ENCODE assay signal across 8 cellular contexts in the genomic region with DNA sequence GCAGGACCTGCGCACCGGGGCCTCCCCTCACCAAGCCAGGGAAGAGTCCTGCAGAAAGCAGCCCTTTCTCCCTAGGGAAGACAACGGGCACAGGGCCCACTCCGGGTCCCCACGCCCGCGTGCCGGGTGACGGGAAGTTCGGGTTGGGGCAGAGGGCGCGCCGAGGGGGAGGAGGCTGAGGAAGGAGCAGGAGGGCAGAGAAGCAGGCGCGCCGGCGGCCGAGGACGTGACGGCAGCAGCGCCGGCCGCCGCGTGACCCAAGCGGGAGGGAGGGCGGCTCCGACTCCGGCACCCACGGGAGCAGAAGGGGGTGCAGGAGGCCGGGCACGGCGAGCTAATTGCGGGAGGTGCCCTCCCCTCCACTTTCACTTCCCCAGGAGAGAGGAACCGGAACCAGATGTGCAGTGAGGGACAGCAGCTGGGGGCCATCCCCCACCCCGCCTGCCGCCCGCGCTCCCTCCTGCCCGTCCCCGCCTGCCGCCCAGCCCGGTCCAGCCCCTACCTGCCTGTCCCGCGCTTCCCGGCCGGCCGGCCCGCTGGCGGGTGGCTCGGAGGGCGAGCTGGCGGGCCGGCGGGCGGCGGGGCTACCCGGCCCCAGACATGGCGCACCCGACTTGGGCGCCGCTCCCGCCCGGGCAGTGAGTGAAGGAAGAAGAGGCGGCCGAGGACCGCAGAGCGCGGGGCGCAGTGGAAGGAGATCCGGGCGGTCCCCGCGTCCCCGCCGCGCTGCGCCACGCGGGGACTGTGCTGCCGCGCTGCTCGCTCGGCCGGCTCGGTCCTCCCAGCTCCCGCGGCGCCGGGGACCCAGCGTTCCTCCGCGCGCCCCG. TPM values are rescaled to one million over a fixed set of nuclear protein-coding genes. Genes with fewer than 3 reads are reported as not detected.
A peak's percentile ranks its signal among the peaks of the same experiment; 100 is the strongest.
DNase-seq lines count a peak whose midpoint lies in the region; ATAC-seq and TF ChIP-seq lines count a peak whose summit lies in the region.

No MANE protein-coding gene starts in this region.

- intact Hi-C loops in activated CD4-positive, alpha-beta T cell treated with anti-CD3 and anti-CD28 coated beads for 36 hours (cut with DNase I, micrococcal nuclease), result loop anchor here (1.0 to 5.0 kb wide), 13 partner anchors 11 to 435 kb away; partner anchors contain the start of genes RAB13 (in 2 of the 2), CRTC2 (in 1 of the 2), ILF2 (in 1 of the 2) and RPS27 (in 1 of the 2)
- intact Hi-C loops in right lobe of liver (cut with DNase I), result no loop called here

- DNase-seq in NCI-H1092 treated with DMSO at 0.1 percent for 48 hours (lab: John Stamatoyannopoulos, UW) (peak; percentile 48), NCI-H1092 (lab: John Stamatoyannopoulos, UW) (no peak), NCI-H146 treated with DMSO at 0.1 percent for 48 hours (lab: John Stamatoyannopoulos, UW; ENCODE audit: unreplicated experiment) (peak; percentile 14), coronary artery (ENCODE audit: low spot score) (peak; percentile 91), right lobe of liver (peak; percentile 93 to 96 (median 94))
- peak; percentile 84 for DNase-seq in activated CD4-positive, alpha-beta T cell treated with anti-CD3 and anti-CD28 coated beads for 36 hours
- peak in 2 of 3 donors; percentile 33 to 50 for DNase-seq in stimulated activated CD4-positive, alpha-beta T cell treated with anti-CD3 and anti-CD28 coated beads, TNF-alpha, amount 100 ng/mL, for 1 hour (ENCODE audit: low read depth in 3 of 3, low spot score in 1 of 3)

- POLR2A ChIA-PET in activated CD4-positive, alpha-beta T cell treated with anti-CD3 and anti-CD28 coated beads for 36 hours (lab: Charles Lee), result interaction anchor here (0.6 to 3.6 kb wide), 9 partner anchors 9 to 429 kb away, joined by 3 to 24 read pairs (median 5); partner anchors contain the start of genes CHTOP, CREB3L4, GATAD2B and RPS27

- H3K36me3 Mint-ChIP-seq in activated CD4-positive, alpha-beta T cell treated with anti-CD3 and anti-CD28 coated beads for 36 hours (ENCODE audit: low read depth), result peaks cover 42% of the 10 kb centered on the region

- peak; percentile 66 for TF ChIP-seq POLR2A in right lobe of liver (IDR thresholded peaks at IDR 0.05)

- peak overlapping the region; percentile 96 for H3K27ac Mint-ChIP-seq in activated CD4-positive, alpha-beta T cell treated with anti-CD3 and anti-CD28 coated beads for 36 hours

- no peaks in the 10 kb centered on the region for H3K9me3 Mint-ChIP-seq in activated CD4-positive, alpha-beta T cell treated with anti-CD3 and anti-CD28 coated beads for 36 hours (ENCODE audit: low read depth)

- no peaks in the 10 kb centered on the region for H3K9me3 ChIP-seq in right lobe of liver

- H3K27me3 Mint-ChIP-seq in activated CD4-positive, alpha-beta T cell treated with anti-CD3 and anti-CD28 coated beads for 36 hours, result no peaks in the 10 kb centered on the region

- ATAC-seq in HG02678 (IDR thresholded peaks at IDR 0.05; ENCODE audit: unreplicated experiment), result peak; percentile 69
- ATAC-seq in activated CD4-positive, alpha-beta T cell treated with anti-CD3 and anti-CD28 coated beads for 36 hours, result peak; percentile 52
- ATAC-seq in right lobe of liver, result peak; percentile 73 to 80 (median 77)

- peak overlapping the region; percentile 89 for H3K4me3 ChIP-seq in coronary artery
- peak overlapping the region; percentile 93 to 99 (median 94) for H3K4me3 ChIP-seq in right lobe of liver

- WGBS in right lobe of liver (ENCODE audit: insufficient coverage, low coverage, low lambda C conversion rate, missing lambda C conversion rate), result 0% methylated on average over 5 of the region's 95 CpGs

- TF ChIP-seq CTCF in coronary artery (IDR thresholded peaks at IDR 0.05) (no peak), right lobe of liver (IDR thresholded peaks at IDR 0.05) (no peak)

- peaks cover 0 to 17% (median 9%) of the 10 kb centered on the region in 4 donors for H3K36me3 ChIP-seq in right lobe of liver

- H3K4me1 ChIP-seq in right lobe of liver, result peaks cover 0 to 34% (median 16%) of the 10 kb centered on the region in 4 donors

- peak overlapping the region; percentile 88 for H3K4me3 Mint-ChIP-seq in activated CD4-positive, alpha-beta T cell treated with anti-CD3 and anti-CD28 coated beads for 36 hours

- CTCF ChIA-PET in activated CD4-positive, alpha-beta T cell treated with anti-CD3 and anti-CD28 coated beads for 36 hours (lab: Charles Lee), result interaction anchor here (0.8 to 4.1 kb wide), 14 partner anchors 10 to 148 kb away, joined by 3 to 28 read pairs (median 7); partner anchors contain the start of genes CREB3L4, RAB13 and SLC39A1

- no peaks in the 10 kb centered on the region for H3K27me3 ChIP-seq in right lobe of liver

- peaks cover 24% of the 10 kb centered on the region for H3K4me1 Mint-ChIP-seq in activated CD4-positive, alpha-beta T cell treated with anti-CD3 and anti-CD28 coated beads for 36 hours

- peak overlapping the region; percentile 97 to 98 for H3K27ac ChIP-seq in coronary artery
- H3K27ac ChIP-seq in right lobe of liver, result peak overlapping the region; percentile 97 to 100 (median 100)

RNA-seq across cellular contexts. Expression of gene DENND4B, which starts 0.5 kb away (rescaled TPM):
- total RNA-seq in activated CD4-positive, alpha-beta T cell treated with anti-CD3 and anti-CD28 coated beads for 36 hours, result 100 to 1,000 TPM; 100 to 110 TPM
- total RNA-seq in right lobe of liver, result 10 to 100 TPM; 13.0 to 27.5 (median 20.2) TPM

RNA-seq across cellular contexts. Expression of gene CRTC2, which starts 12.4 kb away (rescaled TPM):
- total RNA-seq in activated CD4-positive, alpha-beta T cell treated with anti-CD3 and anti-CD28 coated beads for 36 hours, result 10 to 100 TPM; 60.6 to 80.4 TPM
- 10 to 100 TPM in 4 of 6 experiments, 1 to 10 TPM in 2; 4.8 to 19.5 (median 18.3) TPM for total RNA-seq in right lobe of liver

RNA-seq across cellular contexts. Expression of gene SLC39A1, which starts 17.3 kb away (rescaled TPM):
- 10 to 100 TPM; 64.4 to 65.5 TPM for total RNA-seq in activated CD4-positive, alpha-beta T cell treated with anti-CD3 and anti-CD28 coated beads for 36 hours
- total RNA-seq in right lobe of liver, result 10 to 100 TPM; 33.0 to 63.6 (median 47.7) TPM

RNA-seq across cellular contexts. Expression of gene CREB3L4, which starts 21.7 kb away (rescaled TPM):
- total RNA-seq in activated CD4-positive, alpha-beta T cell treated with anti-CD3 and anti-CD28 coated beads for 36 hours, result 1 to 10 TPM; 8.5 to 9.1 TPM
- 10 to 100 TPM in 1 of 6 experiments, 1 to 10 TPM in 5; 4.9 to 11.1 (median 8.2) TPM for total RNA-seq in right lobe of liver

RNA-seq across cellular contexts. Expression of gene GATAD2B, which starts 23.2 kb away (rescaled TPM):
- 10 to 100 TPM; 57.0 to 63.9 TPM for total RNA-seq in activated CD4-positive, alpha-beta T cell treated with anti-CD3 and anti-CD28 coated beads for 36 hours
- 10 to 100 TPM in 5 of 6 experiments, 1 to 10 TPM in 1; 9.8 to 20.3 (median 16.8) TPM for total RNA-seq in right lobe of liver

Comparison
In these comparisons a context has a peak if more than half of its experiments do, and no peak if none do; other contexts are left out.
1. intact Hi-C loops: an anchor here in activated CD4-positive, alpha-beta T cell treated with anti-CD3 and anti-CD28 coated beads for 36 hours (1.0 to 5.0 kb wide); none called in right lobe of liver.